ENCODE assay signal across 26 cellular contexts in the genomic region with DNA sequence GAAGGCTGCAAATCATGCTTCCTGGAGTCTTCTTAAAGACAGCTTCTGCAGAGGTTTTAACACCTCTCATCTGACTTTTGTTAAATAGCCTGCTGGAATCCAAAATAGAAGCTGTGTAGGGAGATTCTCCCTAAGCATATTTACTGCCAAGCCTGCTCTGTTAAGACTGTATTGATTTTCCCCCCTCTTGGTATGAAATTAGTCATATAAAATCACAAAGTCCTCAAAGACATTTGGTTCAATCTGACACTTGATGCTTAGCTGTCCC.
DNase-seq lines count a peak whose midpoint lies in the region; ATAC-seq and TF ChIP-seq lines count a peak whose summit lies in the region.
"Had no signal": no experiment of that assay in that cellular context is flagged by ENCODE, and none has a peak within 500 bp of the region (broad histone marks: within the 10 kb centered on the region; RNA-seq: fewer than 3 reads in every experiment).

No MANE protein-coding gene starts in this region.

- peak overlapping the region; percentile 14 for H3K4me3 Mint-ChIP-seq in stimulated activated effector memory CD8-positive, alpha-beta T cell treated with anti-CD3 and anti-CD28 coated beads, Interleukin-12 subunit alpha, Interleukin-12 subunit beta, amount 100 ng/mL, for 72 hours
- H3K4me3 Mint-ChIP-seq: activated T-cell treated with anti-CD3 and anti-CD28 coated beads, Interleukin-2, amount 50 U/mL, for 24 hours; CD14-positive monocyte; T-helper 2 cell treated with Interferon-gamma antibody and Interleukin-4, amounts not matched to agents 5 μg/mL and 100 μg/mL, for 36 hours had no signal

- H3K36me3 ChIP-seq in HEK293 (ENCODE audit: control insufficient read depth in 2 of 2, insufficient read depth in 1 of 2, low read length in 2 of 2), result no peaks in the 10 kb centered on the region
- no peaks in the 10 kb centered on the region for H3K36me3 ChIP-seq in gastroesophageal sphincter
- H3K36me3 ChIP-seq in HAP-1 (replicated peaks), result no peaks in the 10 kb centered on the region
- H3K36me3 ChIP-seq: pancreas, vagina had no signal

- in situ Hi-C loops in HAP-1 (cut with MboI; ENCODE audit: low sequenced_read_pairs), result no loop called here

- TF ChIP-seq CTCF in HEK293 (tag by site-specific recombination; IDR thresholded peaks at IDR 0.05) (no peak), gastroesophageal sphincter (IDR thresholded peaks at IDR 0.05) (no peak)

- DNase-seq in NCI-H446 treated with DMSO at 0.1 percent for 48 hours (lab: John Stamatoyannopoulos, UW) (peak; percentile 6), NCI-H446 (lab: John Stamatoyannopoulos, UW) (no peak), mucosa of gallbladder (ENCODE audit: low spot score) (no peak), HAP-1 (ENCODE audit: low spot score in 2 of 2) (no peak)
- DNase-seq in stimulated activated effector memory CD8-positive, alpha-beta T cell treated with anti-CD3 and anti-CD28 coated beads, Interleukin-12 subunit alpha, Interleukin-12 subunit beta, amount 100 ng/mL, for 72 hours (ENCODE audit: low spot score in 2 of 2), result no peak
- DNase-seq: activated T-cell treated with anti-CD3 and anti-CD28 coated beads, Interleukin-2, amount 50 U/mL, for 24 hours; body of pancreas; Calu3; dermis blood vessel endothelial cell; foreskin melanocyte; GOT3; KG1; NCI-H1092 treated with DMSO at 0.1 percent for 48 hours; NCI-H1930; pancreas; retina; SHP77; stimulated activated naive B cell treated with anti-CD40 and anti-IgM and Interleukin-4, amounts not matched to agents 10 μg/mL and 1 μg/mL and 100 μg/mL, for 72 hours; testis had no signal

- peak overlapping the region; percentile 55 for H3K27ac Mint-ChIP-seq in stimulated activated effector memory CD8-positive, alpha-beta T cell treated with anti-CD3 and anti-CD28 coated beads, Interleukin-12 subunit alpha, Interleukin-12 subunit beta, amount 100 ng/mL, for 72 hours
- H3K27ac Mint-ChIP-seq: T-helper 2 cell treated with Interferon-gamma antibody and Interleukin-4, amounts not matched to agents 5 μg/mL and 100 μg/mL, for 36 hours had no signal

- no peaks in the 10 kb centered on the region for H3K9me3 ChIP-seq in HEK293 (ENCODE audit: control insufficient read depth, insufficient read depth, low read depth, low read length)
- H3K9me3 ChIP-seq in gastroesophageal sphincter, result no peaks in the 10 kb centered on the region
- H3K9me3 ChIP-seq in HAP-1, result no peaks in the 10 kb centered on the region
- H3K9me3 ChIP-seq: body of pancreas, pancreas, testis, vagina had no signal

- TF ChIP-seq POLR2A in gastroesophageal sphincter (IDR thresholded peaks at IDR 0.05), result no peak

- no peaks in the 10 kb centered on the region for H3K36me3 Mint-ChIP-seq in stimulated activated effector memory CD8-positive, alpha-beta T cell treated with anti-CD3 and anti-CD28 coated beads, Interleukin-12 subunit alpha, Interleukin-12 subunit beta, amount 100 ng/mL, for 72 hours

- H3K27ac ChIP-seq in HEK293 (ENCODE audit: extremely low read depth, low read depth, low read length), result no peak overlapping the region
- peak overlapping the region in 3 of 4 donors; percentile 25 to 66 (median 59) for H3K27ac ChIP-seq in gastroesophageal sphincter
- H3K27ac ChIP-seq: body of pancreas, pancreas, testis, vagina had no signal

- H3K4me1 Mint-ChIP-seq in stimulated activated effector memory CD8-positive, alpha-beta T cell treated with anti-CD3 and anti-CD28 coated beads, Interleukin-12 subunit alpha, Interleukin-12 subunit beta, amount 100 ng/mL, for 72 hours, result peaks cover 68% of the 10 kb centered on the region

- H3K9me3 Mint-ChIP-seq in stimulated activated effector memory CD8-positive, alpha-beta T cell treated with anti-CD3 and anti-CD28 coated beads, Interleukin-12 subunit alpha, Interleukin-12 subunit beta, amount 100 ng/mL, for 72 hours, result no peaks in the 10 kb centered on the region
- H3K9me3 Mint-ChIP-seq: stimulated activated naive B cell treated with anti-CD40 and anti-IgM and Interleukin-4, amounts not matched to agents 10 μg/mL and 1 μg/mL and 100 μg/mL, for 72 hours had no signal

- POLR2A ChIA-PET in HEK293 (lab: Yijun Ruan, JAX), result interaction anchor here (2.2 kb wide), 1 partner anchor 95 kb away, joined by 5 read pairs; a partner anchor contains a TSS

- H3K27me3 ChIP-seq in gastroesophageal sphincter, result no peaks in the 10 kb centered on the region
- no peaks in the 10 kb centered on the region for H3K27me3 ChIP-seq in HAP-1 (ENCODE audit: low read depth)
- H3K27me3 ChIP-seq: body of pancreas, pancreas, testis, vagina had no signal

- ATAC-seq in gastroesophageal sphincter (no peak), HG03571 (IDR thresholded peaks at IDR 0.05; ENCODE audit: unreplicated experiment) (no peak)
- peak; percentile 6 for ATAC-seq in stimulated activated effector memory CD8-positive, alpha-beta T cell treated with anti-CD3 and anti-CD28 coated beads, Interleukin-12 subunit alpha, Interleukin-12 subunit beta, amount 100 ng/mL, for 72 hours
- ATAC-seq: body of pancreas had no signal

- CTCF ChIA-PET in HEK293 (lab: Yijun Ruan, JAX), result interaction anchor here (0.7 to 1.2 kb wide), 3 partner anchors 9 to 46 kb away, joined by 3 to 4 read pairs (median 3); no protein-coding TSS in a partner anchor

- no peaks in the 10 kb centered on the region for H3K4me1 ChIP-seq in HEK293 (ENCODE audit: control insufficient read depth, insufficient read depth, low read length)
- peaks cover 14 to 75% (median 36%) of the 10 kb centered on the region in 3 donors for H3K4me1 ChIP-seq in gastroesophageal sphincter
- H3K4me1 ChIP-seq in HAP-1, result no peaks in the 10 kb centered on the region
- H3K4me1 ChIP-seq: body of pancreas had no signal

- TF ChIP-seq EP300 in gastroesophageal sphincter (IDR thresholded peaks at IDR 0.05), result no peak

- H3K4me3 ChIP-seq in HEK293 (ENCODE audit: low read depth, low read length) (no peak overlapping the region), gastroesophageal sphincter (no peak overlapping the region), HAP-1 (no peak overlapping the region)
- H3K4me3 ChIP-seq: body of pancreas, pancreas, skin epidermis, testis, vagina had no signal

TF ChIP-seq in HEK293, 187 proteins besides CTCF, POLR2A, EP300 and RAD21:
- TF ChIP-seq, protein P1, sequence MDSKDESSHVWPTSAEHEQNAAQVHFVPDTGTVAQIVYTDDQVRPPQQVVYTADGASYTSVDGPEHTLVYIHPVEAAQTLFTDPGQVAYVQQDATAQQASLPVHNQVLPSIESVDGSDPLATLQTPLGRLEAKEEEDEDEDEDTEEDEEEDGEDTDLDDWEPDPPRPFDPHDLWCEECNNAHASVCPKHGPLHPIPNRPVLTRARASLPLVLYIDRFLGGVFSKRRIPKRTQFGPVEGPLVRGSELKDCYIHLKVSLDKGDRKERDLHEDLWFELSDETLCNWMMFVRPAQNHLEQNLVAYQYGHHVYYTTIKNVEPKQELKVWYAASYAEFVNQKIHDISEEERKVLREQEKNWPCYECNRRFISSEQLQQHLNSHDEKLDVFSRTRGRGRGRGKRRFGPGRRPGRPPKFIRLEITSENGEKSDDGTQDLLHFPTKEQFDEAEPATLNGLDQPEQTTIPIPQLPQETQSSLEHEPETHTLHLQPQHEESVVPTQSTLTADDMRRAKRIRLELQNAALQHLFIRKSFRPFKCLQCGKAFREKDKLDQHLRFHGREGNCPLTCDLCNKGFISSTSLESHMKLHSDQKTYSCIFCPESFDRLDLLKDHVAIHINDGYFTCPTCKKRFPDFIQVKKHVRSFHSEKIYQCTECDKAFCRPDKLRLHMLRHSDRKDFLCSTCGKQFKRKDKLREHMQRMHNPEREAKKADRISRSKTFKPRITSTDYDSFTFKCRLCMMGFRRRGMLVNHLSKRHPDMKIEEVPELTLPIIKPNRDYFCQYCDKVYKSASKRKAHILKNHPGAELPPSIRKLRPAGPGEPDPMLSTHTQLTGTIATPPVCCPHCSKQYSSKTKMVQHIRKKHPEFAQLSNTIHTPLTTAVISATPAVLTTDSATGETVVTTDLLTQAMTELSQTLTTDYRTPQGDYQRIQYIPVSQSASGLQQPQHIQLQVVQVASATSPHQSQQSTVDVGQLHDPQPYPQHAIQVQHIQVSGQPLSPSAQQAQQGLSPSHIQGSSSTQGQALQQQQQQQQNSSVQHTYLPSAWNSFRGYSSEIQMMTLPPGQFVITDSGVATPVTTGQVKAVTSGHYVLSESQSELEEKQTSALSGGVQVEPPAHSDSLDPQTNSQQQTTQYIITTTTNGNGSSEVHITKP (tag by site-specific recombination; IDR thresholded peaks at IDR 0.05), result peak; percentile 17; the same call in 1 of the 2 replicates
- TF ChIP-seq ZBTB7A (tag by site-specific recombination; IDR thresholded peaks at IDR 0.05; ENCODE audit: low read depth) (no peak), ZNF843 (tag by site-specific recombination; IDR thresholded peaks at IDR 0.05) (no peak), ZNF248 (tag by site-specific recombination; IDR thresholded peaks at IDR 0.05) (no peak), ZNF366 (tag by site-specific recombination; conservative IDR thresholded peaks at IDR 0.05) (no peak), ZFHX2 (tag by site-specific recombination; conservative IDR thresholded peaks at IDR 0.05) (no peak)
